9 cellular contexts compared by ENCODE assay signal in the genomic region with DNA sequence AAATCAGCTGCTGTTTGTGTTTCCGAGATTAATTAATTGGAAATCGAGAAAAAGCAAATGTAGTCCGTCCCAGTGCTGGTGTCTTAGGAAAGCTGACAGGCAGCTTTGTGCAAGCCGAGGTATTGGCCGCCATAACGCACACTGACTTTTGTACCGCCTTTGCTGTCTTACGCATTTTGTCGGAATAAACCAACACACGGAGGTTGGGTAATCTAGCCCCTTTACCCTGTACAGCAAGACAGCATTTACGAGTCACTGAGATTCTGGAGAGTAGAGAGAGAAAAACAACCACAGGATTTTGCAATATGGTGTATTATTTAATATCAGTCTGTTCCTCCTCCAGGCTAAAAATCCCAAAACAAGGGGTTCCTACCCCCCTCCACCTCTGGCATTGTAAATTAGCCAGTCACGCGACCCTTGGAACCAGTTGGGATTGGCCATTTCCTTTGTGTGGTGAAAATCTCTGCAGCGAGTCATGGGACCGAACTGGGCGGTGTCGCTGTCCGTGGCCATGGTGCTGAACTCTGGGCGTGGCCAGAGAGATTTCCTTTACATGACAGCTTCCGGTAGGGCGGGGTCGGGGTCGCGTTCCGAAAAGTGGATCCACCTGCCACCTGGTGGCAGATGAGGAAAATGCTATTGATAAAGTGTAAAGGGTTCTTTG. TPM values are rescaled to one million over a fixed set of nuclear protein-coding genes. Genes with fewer than 3 reads are reported as not detected.
DNase-seq lines count a peak whose midpoint lies in the region; ATAC-seq, FAIRE-seq and TF ChIP-seq lines count a peak whose summit lies in the region.
"Had no signal": no experiment of that assay in that cellular context is flagged by ENCODE, and none has a peak within 500 bp of the region (broad histone marks: within the 10 kb centered on the region; RNA-seq: fewer than 3 reads in every experiment).

No MANE protein-coding gene starts in this region.

- H3K9ac ChIP-seq in kidney (ENCODE audit: low read length in 2 of 2) = peak overlapping the region; percentile 57 to 73

- no peaks in the 10 kb centered on the region for H3K4me1 ChIP-seq in kidney (ENCODE audit: control insufficient read depth in 1 of 2, insufficient read depth in 1 of 2, low read depth in 1 of 2, low read length in 2 of 2)

- H3K36me3 Mint-ChIP-seq in WTC11 (no peaks in the 10 kb centered on the region), chondrocyte (ENCODE audit: low read depth) (no peaks in the 10 kb centered on the region)

- intact Hi-C loops in kidney (cut with DNase I) = no loop called here

- DNase-seq in EL (peak; percentile 73), NCI-H2196 treated with DMSO at 0.1 percent for 48 hours (lab: John Stamatoyannopoulos, UW; ENCODE audit: unreplicated experiment) (peak; percentile 97), WTC11 (ENCODE audit: low spot score) (peak; percentile 99), chondrocyte (ENCODE audit: low spot score) (peak; percentile 97), kidney (peak; percentile 98)
- DNase-seq in stimulated activated CD4-positive, alpha-beta T cell treated with anti-CD3 and anti-CD28 coated beads, Interleukin-15, amount 100 ng/mL, for 1 hour (ENCODE audit: low read depth in 1 of 2, low spot score in 1 of 2) = peak; percentile 3 to 41

- ATAC-seq in HG02970 (IDR thresholded peaks at IDR 0.05; ENCODE audit: low FRiP score, unreplicated experiment) (peak; percentile 88), WTC11 (peak; percentile 88), GM18502 (IDR thresholded peaks at IDR 0.05; ENCODE audit: poor library complexity, unreplicated experiment) (no peak)

- CTCF ChIA-PET in WTC11 (lab: Charles Lee) = interaction anchor here (0.6 to 3.9 kb wide), 48 partner anchors 8 to 526 kb away, joined by 3 to 243 read pairs (median 9); a partner anchor contains a TSS

- H3K9me3 ChIP-seq in kidney (ENCODE audit: control insufficient read depth in 1 of 2, low read length in 2 of 2) = no peaks in the 10 kb centered on the region

- H3K4me3 Mint-ChIP-seq in WTC11 (no peak overlapping the region), chondrocyte (ENCODE audit: unreplicated experiment) (no peak overlapping the region)

- H3K27ac Mint-ChIP-seq in WTC11 = no peak overlapping the region
- no peak overlapping the region for H3K27ac Mint-ChIP-seq in chondrocyte (ENCODE audit: unreplicated experiment)

- H3K27ac ChIP-seq in kidney (ENCODE audit: low read depth in 2 of 2, low read length in 2 of 2) = peak overlapping the region; percentile 78 to 79
- H3K27ac ChIP-seq: skin epidermis had no signal

- H3K4me1 Mint-ChIP-seq in WTC11 (peaks cover 4% of the 10 kb centered on the region), chondrocyte (ENCODE audit: low read depth) (no peaks in the 10 kb centered on the region)

- H3K36me3 ChIP-seq in kidney (ENCODE audit: control insufficient read depth in 1 of 2, insufficient read depth in 2 of 2, low read length in 2 of 2) = no peaks in the 10 kb centered on the region

- peak; percentile 98 for FAIRE-seq in kidney (lab: Jason Lieb, UNC)

- TF ChIP-seq CTCF in WTC11 (IDR thresholded peaks at IDR 0.05) (peak; percentile 81), chondrocyte (IDR thresholded peaks at IDR 0.05) (peak; percentile 87), kidney (IDR thresholded peaks at IDR 0.05; ENCODE audit: borderline replicate concordance, extremely low read depth, insufficient read depth) (peak; percentile 84)

- H3K27me3 Mint-ChIP-seq in WTC11 (ENCODE audit: low read depth) (peaks cover 8% of the 10 kb centered on the region), chondrocyte (ENCODE audit: low read depth) (peaks cover 14% of the 10 kb centered on the region)

- peak overlapping the region; percentile 49 to 72 for H3K4me3 ChIP-seq in kidney (ENCODE audit: low read length in 2 of 2)

- POLR2A ChIA-PET in WTC11 (lab: Charles Lee) = interaction anchor here (1.0 to 3.0 kb wide), 10 partner anchors 11 to 185 kb away, joined by 3 to 50 read pairs (median 6); a partner anchor contains a TSS

- no peaks in the 10 kb centered on the region for H3K9me3 Mint-ChIP-seq in WTC11
- no peaks in the 10 kb centered on the region for H3K9me3 Mint-ChIP-seq in chondrocyte (ENCODE audit: low read depth)

TF ChIP-seq in WTC11, 78 proteins besides CTCF, POLR2A, EP300 and RAD21 (continues in another document):
- TF ChIP-seq SMAD4 (CRISPR knock-in tag; IDR thresholded peaks at IDR 0.05) = peak; percentile 83; the same call in 1 of the 2 replicates
- TF ChIP-seq, protein P1, sequence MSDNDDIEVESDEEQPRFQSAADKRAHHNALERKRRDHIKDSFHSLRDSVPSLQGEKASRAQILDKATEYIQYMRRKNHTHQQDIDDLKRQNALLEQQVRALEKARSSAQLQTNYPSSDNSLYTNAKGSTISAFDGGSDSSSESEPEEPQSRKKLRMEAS (CRISPR knock-in tag; IDR thresholded peaks at IDR 0.05) = peak; percentile 85
- TF ChIP-seq, protein P2, sequence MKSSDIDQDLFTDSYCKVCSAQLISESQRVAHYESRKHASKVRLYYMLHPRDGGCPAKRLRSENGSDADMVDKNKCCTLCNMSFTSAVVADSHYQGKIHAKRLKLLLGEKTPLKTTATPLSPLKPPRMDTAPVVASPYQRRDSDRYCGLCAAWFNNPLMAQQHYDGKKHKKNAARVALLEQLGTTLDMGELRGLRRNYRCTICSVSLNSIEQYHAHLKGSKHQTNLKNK (CRISPR knock-in tag; IDR thresholded peaks at IDR 0.05) = no peak; the same call in 1 of the 2 replicates
- TF ChIP-seq, protein P3, sequence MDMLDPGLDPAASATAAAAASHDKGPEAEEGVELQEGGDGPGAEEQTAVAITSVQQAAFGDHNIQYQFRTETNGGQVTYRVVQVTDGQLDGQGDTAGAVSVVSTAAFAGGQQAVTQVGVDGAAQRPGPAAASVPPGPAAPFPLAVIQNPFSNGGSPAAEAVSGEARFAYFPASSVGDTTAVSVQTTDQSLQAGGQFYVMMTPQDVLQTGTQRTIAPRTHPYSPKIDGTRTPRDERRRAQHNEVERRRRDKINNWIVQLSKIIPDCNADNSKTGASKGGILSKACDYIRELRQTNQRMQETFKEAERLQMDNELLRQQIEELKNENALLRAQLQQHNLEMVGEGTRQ (CRISPR knock-in tag; IDR thresholded peaks at IDR 0.05) = peak; percentile 96
- TF ChIP-seq TEAD4 (CRISPR knock-in tag; IDR thresholded peaks at IDR 0.05) = 0 out of 2 replicates have a peak, but pooled peaks have one; percentile 78
- TF ChIP-seq GRHL2 (CRISPR knock-in tag; IDR thresholded peaks at IDR 0.05; ENCODE audit: insufficient replicate concordance, severe bottlenecking) = no peak
- TF ChIP-seq CREM (CRISPR knock-in tag; IDR thresholded peaks at IDR 0.05) = peak; percentile 78
- no peak for TF ChIP-seq FOXJ3 (CRISPR knock-in tag; IDR thresholded peaks at IDR 0.05; ENCODE audit: borderline replicate concordance)
- TF ChIP-seq, protein P4, sequence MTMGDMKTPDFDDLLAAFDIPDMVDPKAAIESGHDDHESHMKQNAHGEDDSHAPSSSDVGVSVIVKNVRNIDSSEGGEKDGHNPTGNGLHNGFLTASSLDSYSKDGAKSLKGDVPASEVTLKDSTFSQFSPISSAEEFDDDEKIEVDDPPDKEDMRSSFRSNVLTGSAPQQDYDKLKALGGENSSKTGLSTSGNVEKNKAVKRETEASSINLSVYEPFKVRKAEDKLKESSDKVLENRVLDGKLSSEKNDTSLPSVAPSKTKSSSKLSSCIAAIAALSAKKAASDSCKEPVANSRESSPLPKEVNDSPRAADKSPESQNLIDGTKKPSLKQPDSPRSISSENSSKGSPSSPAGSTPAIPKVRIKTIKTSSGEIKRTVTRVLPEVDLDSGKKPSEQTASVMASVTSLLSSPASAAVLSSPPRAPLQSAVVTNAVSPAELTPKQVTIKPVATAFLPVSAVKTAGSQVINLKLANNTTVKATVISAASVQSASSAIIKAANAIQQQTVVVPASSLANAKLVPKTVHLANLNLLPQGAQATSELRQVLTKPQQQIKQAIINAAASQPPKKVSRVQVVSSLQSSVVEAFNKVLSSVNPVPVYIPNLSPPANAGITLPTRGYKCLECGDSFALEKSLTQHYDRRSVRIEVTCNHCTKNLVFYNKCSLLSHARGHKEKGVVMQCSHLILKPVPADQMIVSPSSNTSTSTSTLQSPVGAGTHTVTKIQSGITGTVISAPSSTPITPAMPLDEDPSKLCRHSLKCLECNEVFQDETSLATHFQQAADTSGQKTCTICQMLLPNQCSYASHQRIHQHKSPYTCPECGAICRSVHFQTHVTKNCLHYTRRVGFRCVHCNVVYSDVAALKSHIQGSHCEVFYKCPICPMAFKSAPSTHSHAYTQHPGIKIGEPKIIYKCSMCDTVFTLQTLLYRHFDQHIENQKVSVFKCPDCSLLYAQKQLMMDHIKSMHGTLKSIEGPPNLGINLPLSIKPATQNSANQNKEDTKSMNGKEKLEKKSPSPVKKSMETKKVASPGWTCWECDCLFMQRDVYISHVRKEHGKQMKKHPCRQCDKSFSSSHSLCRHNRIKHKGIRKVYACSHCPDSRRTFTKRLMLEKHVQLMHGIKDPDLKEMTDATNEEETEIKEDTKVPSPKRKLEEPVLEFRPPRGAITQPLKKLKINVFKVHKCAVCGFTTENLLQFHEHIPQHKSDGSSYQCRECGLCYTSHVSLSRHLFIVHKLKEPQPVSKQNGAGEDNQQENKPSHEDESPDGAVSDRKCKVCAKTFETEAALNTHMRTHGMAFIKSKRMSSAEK (CRISPR knock-in tag; IDR thresholded peaks at IDR 0.05; ENCODE audit: borderline replicate concordance) = no peak
- TF ChIP-seq ZNF317 (CRISPR knock-in tag; IDR thresholded peaks at IDR 0.05; ENCODE audit: borderline replicate concordance, low read depth) = no peak

RNA-seq across cellular contexts. Expression of a gene that starts 10.3 kb away (rescaled TPM):
- total RNA-seq in WTC11 (2021) (0.09 to 0.13 TPM (median 0.11 TPM) in 3 replicates), chondrocyte (0.05 TPM in 1 of 3 replicates, not detected in the others), kidney (0.50 TPM)
- polyA plus RNA-seq in kidney (ENCODE audit: insufficient read depth, low read depth, low replicate concordance) = 0.09 TPM

RNA-seq across cellular contexts. Expression of a gene that starts 53.5 kb away (rescaled TPM):
- total RNA-seq in WTC11 (2021) (22.9 to 26.2 TPM (median 23.1 TPM) in 3 replicates), chondrocyte (60.5 to 90.1 TPM (median 64.5 TPM) in 3 replicates), kidney (2.9 TPM)
- 2.2 TPM for polyA plus RNA-seq in kidney (ENCODE audit: insufficient read depth, low read depth, low replicate concordance)

RNA-seq across cellular contexts. Expression of a gene that starts 59.4 kb away (rescaled TPM):
- 4.7 to 6.4 TPM (median 5.1 TPM) in 3 replicates for total RNA-seq in WTC11 (2021)
- total RNA-seq in chondrocyte = 5.6 to 12.1 TPM (median 5.6 TPM) in 3 replicates
- total RNA-seq in kidney = 3.1 TPM
- 2.3 TPM for polyA plus RNA-seq in kidney (ENCODE audit: insufficient read depth, low read depth, low replicate concordance)

Comparison
In these comparisons a context has a peak if more than half of its experiments do, and no peak if none do; other contexts are left out.
1. DNase-seq: peak in every context shown above with its lines; median percentile 99 in WTC11; 98 in kidney; 97 in NCI-H2196 treated with DMSO at 0.1 percent for 48 hours; 97 in chondrocyte; 73 in EL; 22 in stimulated activated CD4-positive, alpha-beta T cell treated with anti-CD3 and anti-CD28 coated beads, Interleukin-15, amount 100 ng/mL, for 1 hour.